ENCODE assay signal across 29 cellular contexts in genomic region chr13:51848674-51849073, GRCh38. TPM values are rescaled to one million over a fixed set of nuclear protein-coding genes. Genes with fewer than 3 reads are reported as not detected.
DNase-seq lines count a peak whose midpoint lies in the region; ATAC-seq and TF ChIP-seq lines count a peak whose summit lies in the region.
"Had no signal": no experiment of that assay in that cellular context is flagged by ENCODE, and none has a peak within 500 bp of the region (broad histone marks: within the 10 kb centered on the region; RNA-seq: fewer than 3 reads in every experiment).

No MANE protein-coding gene starts in this region.

- H3K4me1 ChIP-seq in mammary epithelial cell (ENCODE audit: insufficient read depth, low read length) (no peaks in the 10 kb centered on the region), mucosa of descending colon (ENCODE audit: low read depth) (no peaks in the 10 kb centered on the region), foreskin keratinocyte (no peaks in the 10 kb centered on the region)

- no peaks in the 10 kb centered on the region for H3K36me3 Mint-ChIP-seq in MCF 10A (ENCODE audit: insufficient read depth, unreplicated experiment)
- H3K36me3 Mint-ChIP-seq: activated naive CD8-positive, alpha-beta T cell treated with anti-CD3 and anti-CD28 coated beads, Interleukin-2, amount 10 ng/mL, durations not matched to agents 7 days and 5 days; IgD-negative memory B cell; natural killer cell had no signal

- dilution Hi-C loops in mammary epithelial cell (cut with HindIII; ENCODE audit: low sequenced_read_pairs): no loop called here

- no peaks in the 10 kb centered on the region for H4K20me1 ChIP-seq in mammary epithelial cell (ENCODE audit: insufficient read depth, low read length)

- H3K4me3 ChIP-seq in mammary epithelial cell (replicated peaks in 1 of 3; ENCODE audit: insufficient read depth in 1 of 3, low read depth in 2 of 3, low read length in 3 of 3) (no peak overlapping the region), mucosa of descending colon (no peak overlapping the region)
- H3K4me3 ChIP-seq: A549, esophagus squamous epithelium, GM12878, SK-N-MC, skin epidermis had no signal

- no peak overlapping the region for H2AFZ ChIP-seq in mammary epithelial cell (ENCODE audit: low read depth, low read length)

- TF ChIP-seq CTCF in MCF 10A (IDR thresholded peaks at IDR 0.05; ENCODE audit: unreplicated experiment): no peak
- TF ChIP-seq CTCF in mammary epithelial cell (conservative IDR thresholded peaks at IDR 0.05 in 1 of 2, IDR thresholded peaks at IDR 0.05 in 1 of 2; ENCODE audit: extremely low read depth in 1 of 2, insufficient read depth in 1 of 2, low read depth in 1 of 2, low read length in 2 of 2): no peak
- TF ChIP-seq CTCF in omental fat pad (IDR thresholded peaks at IDR 0.05): no peak
- no peak for TF ChIP-seq CTCF in mucosa of descending colon (IDR thresholded peaks at IDR 0.05)
- no peak for TF ChIP-seq CTCF in foreskin keratinocyte (conservative IDR thresholded peaks at IDR 0.05)

- H3K9me3 Mint-ChIP-seq in MCF 10A (ENCODE audit: unreplicated experiment): no peaks in the 10 kb centered on the region
- H3K9me3 Mint-ChIP-seq: activated naive CD8-positive, alpha-beta T cell treated with anti-CD3 and anti-CD28 coated beads, Interleukin-2, amount 10 ng/mL, durations not matched to agents 7 days and 5 days; activated T-helper 1 cell treated with anti-CD3 and anti-CD28 coated beads, Interleukin-12 subunit alpha, Interleukin-12 subunit beta, Interleukin-2, Interleukin-4 antibody, amounts not matched to agents 30 ng/mL and 10 ng/mL and 1 ng/mL, durations not matched to agents 14 hours and 24 hours and 36 hours; IgD-negative memory B cell; natural killer cell; stimulated activated naive CD8-positive, alpha-beta T cell treated with anti-CD3 and anti-CD28 coated beads, Interleukin-15, amount 100 ng/mL, for 72 hours had no signal

- peaks cover 19% of the 10 kb centered on the region for H3K4me1 Mint-ChIP-seq in MCF 10A (ENCODE audit: insufficient read depth, unreplicated experiment)

- H3K79me2 ChIP-seq in mammary epithelial cell (ENCODE audit: insufficient read depth, low read length): no peaks in the 10 kb centered on the region

- 71% methylated on average over 4 of the region's 4 CpGs for WGBS in mammary epithelial cell (ENCODE audit: low coverage, missing lambda C conversion rate)

- no peaks in the 10 kb centered on the region for H3K27me3 ChIP-seq in mammary epithelial cell (ENCODE audit: insufficient read depth, low read length)
- peaks cover 5% of the 10 kb centered on the region for H3K27me3 ChIP-seq in foreskin keratinocyte

- in situ Hi-C loops in mammary epithelial cell (cut with MboI; ENCODE audit: low sequenced_read_pairs in 2 of 2): no loop called here

- ATAC-seq in omental fat pad (ENCODE audit: low FRiP score): no peak
- ATAC-seq in mucosa of descending colon: no peak
- no peak for ATAC-seq in foreskin keratinocyte
- ATAC-seq: A549; activated CD4-positive, CD25-positive, alpha-beta regulatory T cell treated with anti-CD3 and anti-CD28 coated beads, Interleukin-2, amount 50 U/mL, for 24 hours; GM12878; natural killer cell had no signal

- intact Hi-C loops in MCF 10A (cut with micrococcal nuclease): no loop called here
- intact Hi-C loops in mammary epithelial cell (cut with micrococcal nuclease): no loop called here
- intact Hi-C loops in mucosa of descending colon (cut with DNase I, micrococcal nuclease): no loop called here

- H3K27ac ChIP-seq in mammary epithelial cell (ENCODE audit: insufficient read depth, low read depth, low read length): no peak overlapping the region
- no peak overlapping the region for H3K27ac ChIP-seq in foreskin keratinocyte
- H3K27ac ChIP-seq: A549, C4-2B, esophagus squamous epithelium, SK-N-MC, skin epidermis had no signal

- H3K9me3 ChIP-seq in mammary epithelial cell (replicated peaks; ENCODE audit: insufficient read depth, low read length) (no peaks in the 10 kb centered on the region), mucosa of descending colon (no peaks in the 10 kb centered on the region)
- H3K9me3 ChIP-seq: A549, esophagus squamous epithelium had no signal

- no peak overlapping the region for H3K4me3 Mint-ChIP-seq in MCF 10A (ENCODE audit: unreplicated experiment)
- H3K4me3 Mint-ChIP-seq: activated naive CD8-positive, alpha-beta T cell treated with anti-CD3 and anti-CD28 coated beads, Interleukin-2, amount 10 ng/mL, durations not matched to agents 7 days and 5 days; activated T-helper 1 cell treated with anti-CD3 and anti-CD28 coated beads, Interleukin-12 subunit alpha, Interleukin-12 subunit beta, Interleukin-2, Interleukin-4 antibody, amounts not matched to agents 30 ng/mL and 10 ng/mL and 1 ng/mL, durations not matched to agents 14 hours and 24 hours and 36 hours; H9; IgD-negative memory B cell; natural killer cell; stimulated activated naive CD8-positive, alpha-beta T cell treated with anti-CD3 and anti-CD28 coated beads, Interleukin-15, amount 100 ng/mL, for 72 hours had no signal

- no peak overlapping the region for H3K4me2 ChIP-seq in mammary epithelial cell (ENCODE audit: insufficient read depth, low read depth, low read length)
- H3K4me2 ChIP-seq: A549 had no signal

- CTCF ChIA-PET in MCF 10A (lab: Yijun Ruan, JAX): interaction anchor here (0.6 to 1.6 kb wide), 4 partner anchors 14 to 1517 kb away, joined by 3 to 4 read pairs (median 3); no protein-coding TSS in a partner anchor
- CTCF ChIA-PET in mammary epithelial cell (lab: Charles Lee; ENCODE audit: low non-redundant PET): no interaction called here

- no peak overlapping the region for H3K27ac Mint-ChIP-seq in MCF 10A (ENCODE audit: low read depth, unreplicated experiment)
- H3K27ac Mint-ChIP-seq: activated naive CD8-positive, alpha-beta T cell treated with anti-CD3 and anti-CD28 coated beads, Interleukin-2, amount 10 ng/mL, durations not matched to agents 7 days and 5 days; activated T-helper 1 cell treated with anti-CD3 and anti-CD28 coated beads, Interleukin-12 subunit alpha, Interleukin-12 subunit beta, Interleukin-2, Interleukin-4 antibody, amounts not matched to agents 30 ng/mL and 10 ng/mL and 1 ng/mL, durations not matched to agents 14 hours and 24 hours and 36 hours; H9; IgD-negative memory B cell; natural killer cell; stimulated activated naive CD8-positive, alpha-beta T cell treated with anti-CD3 and anti-CD28 coated beads, Interleukin-15, amount 100 ng/mL, for 72 hours had no signal

- DNase-seq in MCF 10A (ENCODE audit: unreplicated experiment) (peak; percentile 65), mammary epithelial cell (no peak), amniotic epithelial cell (ENCODE audit: low read depth) (peak; percentile 31), fibroblast of peridontal ligament (ENCODE audit: extremely low read depth) (peak; percentile 50), omental fat pad (ENCODE audit: low spot score) (no peak), mucosa of descending colon (no peak), foreskin keratinocyte (no peak)
- DNase-seq in activated CD8-positive, alpha-beta memory T cell treated with anti-CD3 and anti-CD28 coated beads for 24 hours: no peak
- DNase-seq: activated naive CD8-positive, alpha-beta T cell treated with anti-CD3 and anti-CD28 coated beads, Interleukin-2, amount 10 ng/mL, durations not matched to agents 7 days and 5 days; esophagus squamous epithelium; GF-D8; hippocampal formation; natural killer cell; NCI-H1694 treated with DMSO at 0.1 percent for 48 hours; NCI-H2227 treated with DMSO at 0.1 percent for 48 hours; stimulated activated CD4-positive, alpha-beta T cell treated with anti-CD3 and anti-CD28 coated beads, Interleukin-2, amount 100 ng/mL, for 48 hours; stimulated activated naive CD8-positive, alpha-beta T cell treated with anti-CD3 and anti-CD28 coated beads, Interleukin-15, amount 100 ng/mL, for 72 hours had no signal

- H3K36me3 ChIP-seq in mammary epithelial cell (ENCODE audit: insufficient read depth, low read length) (no peaks in the 10 kb centered on the region), mucosa of descending colon (ENCODE audit: low read depth) (no peaks in the 10 kb centered on the region)
- H3K36me3 ChIP-seq: esophagus squamous epithelium had no signal

- no TSS peak for BruUV-seq in MCF 10A (replicated peaks; lab: Mats Ljungman, UMichigan)
- no TSS peak for BruUV-seq in mammary epithelial cell (replicated peaks; lab: Mats Ljungman, UMichigan)

- POLR2A ChIA-PET in MCF 10A (lab: Yijun Ruan, JAX): no interaction called here

- peaks cover 30% of the 10 kb centered on the region for H3K27me3 Mint-ChIP-seq in MCF 10A (ENCODE audit: insufficient read depth, unreplicated experiment)

- H3K9ac ChIP-seq in mammary epithelial cell (ENCODE audit: insufficient read depth, low read length): no peak overlapping the region

RNA-seq across cellular contexts. Expression of gene TMEM272, which starts 3.7 kb away (rescaled TPM):
- total RNA-seq in MCF 10A (2022) (not detected in 2 replicates), mammary epithelial cell (not detected), omental fat pad (under 1 TPM in 3 of 4 donors, not detected in 1; 0.13 to 0.74 (median 0.16) TPM), mucosa of descending colon (under 1 TPM; 0.07 to 0.35 (median 0.29) TPM), foreskin keratinocyte (not detected in 2 replicates)
- polyA plus RNA-seq in mammary epithelial cell (not detected), foreskin keratinocyte (not detected in 2 replicates)
- polyA minus RNA-seq in mammary epithelial cell: not detected
- total RNA-seq: esophagus squamous epithelium, GM12878, H9, lung microvascular endothelial cell had no signal
- polyA plus RNA-seq: A549, IgD-negative memory B cell had no signal

RNA-seq across cellular contexts. Expression of gene CCDC70, which starts 13.1 kb away (rescaled TPM):
- not detected in 2 replicates for total RNA-seq in MCF 10A (2022)
- not detected for total RNA-seq in mammary epithelial cell
- polyA plus RNA-seq in mammary epithelial cell: not detected
- polyA minus RNA-seq in mammary epithelial cell: not detected
- total RNA-seq in omental fat pad: not detected
- not detected for total RNA-seq in mucosa of descending colon
- total RNA-seq in foreskin keratinocyte: not detected in 2 replicates
- not detected in 2 replicates for polyA plus RNA-seq in foreskin keratinocyte
- total RNA-seq: activated naive CD8-positive, alpha-beta T cell treated with anti-CD3 and anti-CD28 coated beads, Interleukin-2, amount 10 ng/mL, durations not matched to agents 7 days and 5 days; activated T-helper 1 cell treated with anti-CD3 and anti-CD28 coated beads, Interleukin-12 subunit alpha, Interleukin-12 subunit beta, Interleukin-2, Interleukin-4 antibody, amounts not matched to agents 30 ng/mL and 10 ng/mL and 1 ng/mL, durations not matched to agents 14 hours and 24 hours and 36 hours; cardiac septum; esophagus squamous epithelium; GM12878; H9; lung microvascular endothelial cell; natural killer cell; posterior vena cava had no signal
- polyA plus RNA-seq: A549, GM12878, IgD-negative memory B cell had no signal

RNA-seq across cellular contexts. Expression of gene DHRS12, which starts 44.7 kb away (rescaled TPM):
- 6.2 and 6.8 TPM in 2 replicates for total RNA-seq in MCF 10A (2022)
- total RNA-seq in mammary epithelial cell: 1 to 10 TPM; 5.5 to 8.7 TPM
- 4.0 TPM for polyA plus RNA-seq in mammary epithelial cell
- not detected for polyA minus RNA-seq in mammary epithelial cell
- 10 to 100 TPM; 11.8 to 22.2 (median 17.4) TPM for total RNA-seq in omental fat pad
- total RNA-seq in mucosa of descending colon: 10 to 100 TPM; 11.8 to 15.1 (median 14.1) TPM
- total RNA-seq in foreskin keratinocyte: 2.2 and 2.6 TPM in 2 replicates
- polyA plus RNA-seq in foreskin keratinocyte: 4.7 and 5.0 TPM in 2 replicates

Comparison
In these comparisons a context has a peak if more than half of its experiments do, and no peak if none do; other contexts are left out.
1. DNase-seq: peak in MCF 10A (single experiment), amniotic epithelial cell (single experiment) and fibroblast of peridontal ligament (single experiment); none in mammary epithelial cell (single experiment), omental fat pad (single experiment), mucosa of descending colon (0 of 3), foreskin keratinocyte (0 of 2) and activated CD8-positive, alpha-beta memory T cell treated with anti-CD3 and anti-CD28 coated beads for 24 hours (single experiment).